In genomic region chr12:108609535-108610335, GRCh38 we compare ENCODE assay signal across 11 cellular contexts. TPM values are rescaled to one million over a fixed set of nuclear protein-coding genes. Genes with fewer than 3 reads are reported as not detected.
DNase-seq lines count a peak whose midpoint lies in the region; ATAC-seq and TF ChIP-seq lines count a peak whose summit lies in the region.
"Had no signal": no experiment of that assay in that cellular context is flagged by ENCODE, and none has a peak within 500 bp of the region (broad histone marks: within the 10 kb centered on the region; RNA-seq: fewer than 3 reads in every experiment).

No MANE protein-coding gene starts in this region.

- intact Hi-C loops in Right ventricle myocardium inferior (cut with DNase I) (no loop called here), gastrocnemius medialis (cut with DNase I; ENCODE audit: low total_unique reads) (no loop called here)

- H3K4me1 ChIP-seq in gastrocnemius medialis: no peaks in the 10 kb centered on the region

- no peak overlapping the region for H3K27ac ChIP-seq in gastrocnemius medialis
- H3K27ac ChIP-seq: neutrophil, PC-9 had no signal

- in situ Hi-C loops in gastrocnemius medialis (cut with MboI; ENCODE audit: low sequenced_read_pairs in 4 of 4): no loop called here

- no peak for TF ChIP-seq CTCF in gastrocnemius medialis (IDR thresholded peaks at IDR 0.05 in 4 of 5, conservative IDR thresholded peaks at IDR 0.05 in 1 of 5)

- no peaks in the 10 kb centered on the region for H3K36me3 ChIP-seq in gastrocnemius medialis
- H3K36me3 ChIP-seq: neutrophil had no signal

- DNase-seq in GM03348 (ENCODE audit: low spot score) (peak; percentile 91), Right ventricle myocardium inferior (ENCODE audit: missing footprints) (peak; percentile 85), gastrocnemius medialis (peak; percentile 26 to 45), LoVo (ENCODE audit: low spot score) (no peak)
- DNase-seq: hippocampal formation, PC-9 had no signal

- no peaks in the 10 kb centered on the region for H3K9me3 ChIP-seq in gastrocnemius medialis
- H3K9me3 ChIP-seq: neutrophil had no signal

- TF ChIP-seq POLR2A in gastrocnemius medialis (IDR thresholded peaks at IDR 0.05): no peak

- H3K27me3 ChIP-seq in gastrocnemius medialis: no peaks in the 10 kb centered on the region

- no peak overlapping the region for H3K4me3 ChIP-seq in gastrocnemius medialis
- H3K4me3 ChIP-seq: PC-9 had no signal

- ATAC-seq in SK-N-SH treated with all-trans-retinoic acid at 6 μM for 48 hours (peak; percentile 55), Right ventricle myocardium inferior (peak; percentile 87), gastrocnemius medialis (peak; percentile 18 to 49), HG03175 (IDR thresholded peaks at IDR 0.05; ENCODE audit: unreplicated experiment) (no peak), GM18498 (IDR thresholded peaks at IDR 0.05; ENCODE audit: unreplicated experiment) (no peak), HG02981 (IDR thresholded peaks at IDR 0.05; ENCODE audit: unreplicated experiment) (no peak)

TF ChIP-seq in SK-N-SH treated with all-trans-retinoic acid at 6 μM for 48 hours, 23 proteins besides CTCF, POLR2A, EP300 and RAD21:
- TF ChIP-seq TCF4 (CRISPR knock-in tag; IDR thresholded peaks at IDR 0.05; ENCODE audit: borderline replicate concordance) (peak; percentile 27; the same call in 1 of the 2 replicates), RARB (CRISPR knock-in tag; IDR thresholded peaks at IDR 0.05) (no peak)

RNA-seq across cellular contexts. Expression of gene TMEM119, which starts 11.9 kb away (rescaled TPM):
- total RNA-seq in Right ventricle myocardium inferior (1.3 TPM), gastrocnemius medialis (under 1 TPM in 1 of 4 donors, not detected in 3; 0.85 TPM)
- total RNA-seq: PC-9 had no signal

RNA-seq across cellular contexts. Expression of gene SELPLG, which starts 24.0 kb away (rescaled TPM):
- total RNA-seq in Right ventricle myocardium inferior (4.9 TPM), gastrocnemius medialis (1 to 10 TPM in 3 of 4 donors, under 1 TPM in 1; 0.19 to 5.0 (median 2.6) TPM)

RNA-seq across cellular contexts. Expression of gene ISCU, which starts 47.3 kb away (rescaled TPM):
- total RNA-seq in Right ventricle myocardium inferior: 444 TPM
- 100 to 1,000 TPM; 232 to 337 (median 249) TPM for total RNA-seq in gastrocnemius medialis

RNA-seq across cellular contexts. Expression of gene SART3, which starts 48.8 kb away (rescaled TPM):
- total RNA-seq in Right ventricle myocardium inferior (21.7 TPM), gastrocnemius medialis (10 to 100 TPM; 38.1 to 52.6 (median 51.3) TPM)

Comparison
In these comparisons a context has a peak if more than half of its experiments do, and no peak if none do; other contexts are left out.
1. ATAC-seq: peak in SK-N-SH treated with all-trans-retinoic acid at 6 μM for 48 hours (single experiment), Right ventricle myocardium inferior (single experiment) and gastrocnemius medialis (2 of 2); none in HG03175 (single experiment), GM18498 (single experiment) and HG02981 (single experiment).